8 cellular contexts compared by ENCODE assay signal in genomic region chr7:108455833-108456677, GRCh38. TPM values are rescaled to one million over a fixed set of nuclear protein-coding genes. Genes with fewer than 3 reads are reported as not detected.
DNase-seq lines count a peak whose midpoint lies in the region; ATAC-seq and TF ChIP-seq lines count a peak whose summit lies in the region.

Gene NRCAM (minus strand): TSS chr7:108456436. CDS start chr7:108240064, 216,372 bp downstream.

- peak within 1 kb of the TSS; percentile 84 to 97 (median 91) for H3K4me3 Mint-ChIP-seq in brain

- peaks cover 43% of the 10 kb centered on the region for H3K4me1 ChIP-seq in OCI-LY3 (ENCODE audit: low read length)
- H3K4me1 ChIP-seq in sigmoid colon, result peaks cover 0 to 29% (median 24%) of the 10 kb centered on the region in 4 donors

- H3K79me2 ChIP-seq in OCI-LY3 (ENCODE audit: low read length), result peaks cover 51% of the 10 kb centered on the region

- H3K27ac ChIP-seq in OCI-LY3 (ENCODE audit: low read length) (peak within 1 kb of the TSS; percentile 98), sigmoid colon (no peak within 1 kb of the TSS)

- DNase-seq in HT1080 (ENCODE audit: low read depth) (peak; percentile 55), sigmoid colon (no peak), cortex of kidney (lab: John Stamatoyannopoulos, UW) (no peak)

- peaks cover 13% of the 10 kb centered on the region for H3K27me3 Mint-ChIP-seq in brain

- H3K4me3 ChIP-seq in GM12875 (ENCODE audit: low read depth, low read length) (peak within 1 kb of the TSS; percentile 82), OCI-LY3 (ENCODE audit: low read length) (peak within 1 kb of the TSS; percentile 94), iPS-11a (ENCODE audit: low read depth, low read length) (peak within 1 kb of the TSS; percentile 69), sigmoid colon (peak within 1 kb of the TSS; percentile 10 to 53 (median 43))

- H3K36me3 ChIP-seq in OCI-LY3 (replicated peaks; ENCODE audit: low read depth, low read length) (no peaks in the 10 kb centered on the region), sigmoid colon (no peaks in the 10 kb centered on the region)

- no peak within 1 kb of the TSS for H2AFZ ChIP-seq in OCI-LY3 (ENCODE audit: low read depth, low read length)

- intact Hi-C loops in sigmoid colon (cut with DNase I), result no loop called here

- H3K9me3 ChIP-seq in OCI-LY3 (ENCODE audit: insufficient read depth, low read length) (no peaks in the 10 kb centered on the region), sigmoid colon (no peaks in the 10 kb centered on the region)

- no peaks in the 10 kb centered on the region for H3K27me3 ChIP-seq in OCI-LY3 (ENCODE audit: low read depth, low read length)
- H3K27me3 ChIP-seq in sigmoid colon, result peaks cover 19 to 82% (median 33%) of the 10 kb centered on the region in 3 donors

- 0 out of 2 replicates have a peak, but pooled peaks have one; percentile 4 for TF ChIP-seq CTCF in GM12875 (IDR thresholded peaks at IDR 0.05; ENCODE audit: borderline replicate concordance, insufficient read depth, low read depth, low read length)
- no peak for TF ChIP-seq CTCF in OCI-LY3 (IDR thresholded peaks at IDR 0.05; ENCODE audit: low read depth, low read length)
- no peak for TF ChIP-seq CTCF in brain (conservative IDR thresholded peaks at IDR 0.05)
- TF ChIP-seq CTCF in sigmoid colon (IDR thresholded peaks at IDR 0.05), result no peak

- peaks cover 54% of the 10 kb centered on the region for H3K4me1 Mint-ChIP-seq in brain

- H3K9me3 Mint-ChIP-seq in brain, result peaks cover 0 to 3% (median 0%) of the 10 kb centered on the region in 5 experiments

- peak within 1 kb of the TSS; percentile 92 for H3K9ac ChIP-seq in OCI-LY3 (ENCODE audit: low read length)

- H3K4me2 ChIP-seq in OCI-LY3 (ENCODE audit: low read length), result peak within 1 kb of the TSS; percentile 96

- no peak for TF ChIP-seq POLR2A in sigmoid colon (IDR thresholded peaks at IDR 0.05)

- no peaks in the 10 kb centered on the region for H4K20me1 ChIP-seq in OCI-LY3 (ENCODE audit: insufficient read depth, low read length)

- 1% methylated on average over 93 of the region's 93 CpGs for WGBS in sigmoid colon, 2 donors

- no peaks in the 10 kb centered on the region for H3K36me3 Mint-ChIP-seq in brain

- H3K27ac Mint-ChIP-seq in brain, result peak within 1 kb of the TSS in 4 of 5 experiments; percentile 32 to 93 (median 76)

- TF ChIP-seq EP300 in sigmoid colon (IDR thresholded peaks at IDR 0.05), result no peak

- ATAC-seq in GM21825 (IDR thresholded peaks at IDR 0.05; ENCODE audit: unreplicated experiment), result no peak

RNA-seq across cellular contexts. Expression of gene NRCAM, which starts in this region (rescaled TPM):
- total RNA-seq in HT1080 (2014; rRNA removed; shearing (Covaris generic)), result 8.1 and 14.6 TPM in 2 replicates
- polyA plus RNA-seq in HT1080 (2015; cell fraction: cytosol; rRNA removed), result 0.85 and 1.2 TPM in 2 replicates
- 1.7 and 2.2 TPM in 2 replicates for polyA plus RNA-seq in HT1080 (2015; cell fraction: nucleus; rRNA removed)
- 106 TPM for polyA plus RNA-seq in brain (ENCODE audit: insufficient read depth, low read depth, low replicate concordance)
- 1 to 10 TPM; 1.3 to 3.9 (median 1.6) TPM for total RNA-seq in sigmoid colon
- 1 to 10 TPM in 1 of 3 donors, not detected in 2; 2.3 TPM for polyA plus RNA-seq in sigmoid colon

Comparison
In these comparisons a context has a peak if more than half of its experiments do, and no peak if none do; other contexts are left out.
1. RNA of gene NRCAM (polyA plus RNA-seq): 106 TPM in brain (single experiment); 2.3 TPM in sigmoid colon; every median in the first group is over 10 times any median in the second.
2. H3K4me3 ChIP-seq: peak in every context shown above with its lines; median percentile 94 in OCI-LY3; 82 in GM12875; 69 in iPS-11a; 43 in sigmoid colon.